In the genomic region with DNA sequence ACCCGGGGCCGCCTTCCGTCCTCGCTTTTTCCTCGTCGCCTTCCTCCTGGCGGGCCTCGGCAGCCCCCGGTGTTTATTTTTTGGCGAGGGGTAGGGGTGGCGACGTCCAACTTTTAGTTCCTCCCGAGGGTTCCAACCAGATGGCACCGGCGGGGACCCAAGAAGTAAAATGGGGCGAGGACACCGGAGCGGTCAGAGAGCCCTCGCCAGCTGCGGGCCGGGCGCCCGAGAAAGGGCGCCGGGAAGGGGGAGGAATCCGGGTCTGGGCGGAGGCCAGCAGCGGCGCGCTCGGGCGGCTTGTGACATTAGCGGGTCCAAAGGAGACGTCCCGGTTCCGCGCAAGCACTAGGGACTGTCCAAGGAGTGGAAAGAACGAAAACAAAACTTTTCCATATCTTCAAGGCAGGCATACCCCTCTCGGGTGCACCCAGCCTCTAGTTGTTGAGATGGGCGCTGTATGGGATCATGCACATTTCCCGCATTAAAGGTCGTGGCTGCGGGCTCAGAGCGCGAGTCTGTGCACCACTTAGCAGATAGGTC, we compare ENCODE assay signal across 8 cellular contexts. TPM values are rescaled to one million over a fixed set of nuclear protein-coding genes. Genes with fewer than 3 reads are reported as not detected.
A peak's percentile ranks its signal among the peaks of the same experiment; 100 is the strongest.
DNase-seq lines count a peak whose midpoint lies in the region; ATAC-seq, FAIRE-seq and TF ChIP-seq lines count a peak whose summit lies in the region.

No MANE protein-coding gene starts in this region.

- peak overlapping the region; percentile 80 to 98 for H3K9ac ChIP-seq in K562 (ENCODE audit: insufficient read depth in 1 of 2, low read depth in 2 of 2, low read length in 2 of 2)

- H3K36me3 ChIP-seq in Panc1 (ENCODE audit: control insufficient read depth, insufficient read depth, low read length) (peaks cover 5% of the 10 kb centered on the region; the same call in 1 of the 2 replicates), K562 (ENCODE audit: control insufficient read depth, insufficient read depth, low read length) (peaks cover 10% of the 10 kb centered on the region; the same call in 2 of the 3 replicates), hepatocyte (replicated peaks; ENCODE audit: insufficient read depth, low read depth) (no peaks in the 10 kb centered on the region)

- in situ Hi-C loops in Panc1 (cut with HindIII; ENCODE audit: low pct_unique_long_range_greater_than_20kb, low sequenced_read_pairs) = no loop called here
- in situ Hi-C loops in K562 (cut with MboI) = loop anchor here (10.0 kb wide), 1 partner anchor 115 kb away; no protein-coding TSS in a partner anchor

- no peak for TF ChIP-seq EP300 in K562 (IDR thresholded peaks at IDR 0.05; ENCODE audit: low read length)

- H3K27ac ChIP-seq in Panc1 (ENCODE audit: low read length) (peak overlapping the region; percentile 70), K562 (ENCODE audit: extremely low read depth, low read depth, low read length) (peak overlapping the region; percentile 85), hepatocyte (peak overlapping the region; percentile 99)

- FAIRE-seq in K562 (lab: Jason Lieb, UNC) = no peak

- TF ChIP-seq CTCF in Panc1 (IDR thresholded peaks at IDR 0.05) = no peak
- 0 out of 6 replicates have a peak, but pooled peaks of 1 of the 3 experiments have one; percentile 2 for TF ChIP-seq CTCF in K562 (IDR thresholded peaks at IDR 0.05 in 2 of 3, conservative IDR thresholded peaks at IDR 0.05 in 1 of 3; ENCODE audit: insufficient read depth in 2 of 3, low read depth in 1 of 3, low read length in 3 of 3)
- TF ChIP-seq CTCF in hepatocyte (IDR thresholded peaks at IDR 0.05; ENCODE audit: poor library complexity) = no peak

- peak overlapping the region; percentile 89 for H2AFZ ChIP-seq in K562 (ENCODE audit: low read depth, low read length)
- peak overlapping the region; percentile 89 for H2AFZ ChIP-seq in hepatocyte

- intact Hi-C loops in Panc1 (cut with micrococcal nuclease; ENCODE audit: unreplicated experiment) = loop anchor here (10.0 kb wide), 1 partner anchor 105 kb away; no protein-coding TSS in a partner anchor
- intact Hi-C loops in K562 (cut with micrococcal nuclease) = loop anchor here (5.0 to 10.0 kb wide), 2 partner anchors 72 to 425 kb away; no protein-coding TSS in a partner anchor
- intact Hi-C loops in posterior vena cava (cut with DNase I) = no loop called here

- H3K4me3 ChIP-seq in Panc1 (ENCODE audit: low read depth in 2 of 2, low read length in 2 of 2) (peak overlapping the region; percentile 65 to 69), K562 (peak overlapping the region; percentile 89), hepatocyte (peak overlapping the region; percentile 99)

- no peaks in the 10 kb centered on the region for H3K9me2 ChIP-seq in hepatocyte (replicated peaks; ENCODE audit: insufficient read depth)

- H3K9me3 ChIP-seq in Panc1 (ENCODE audit: control insufficient read depth, insufficient read depth, low read depth, low read length) = no peaks in the 10 kb centered on the region
- no peaks in the 10 kb centered on the region for H3K9me3 ChIP-seq in K562 (replicated peaks; ENCODE audit: control insufficient read depth, insufficient read depth, low read depth, low read length)
- no peaks in the 10 kb centered on the region for H3K9me3 ChIP-seq in hepatocyte (ENCODE audit: low read depth)

- DNase-seq in SHP77 (lab: John Stamatoyannopoulos, UW) = peak; percentile 21 to 45
- DNase-seq in SHP77 treated with DMSO at 0.1 percent for 48 hours (lab: John Stamatoyannopoulos, UW) = no peak
- DNase-seq in Panc1 (ENCODE audit: low read depth, low spot score) = no peak
- DNase-seq in K562 (ENCODE audit: extremely low read depth in 1 of 4, low spot score in 3 of 4) = peak; percentile 46 to 50 (median 48)
- peak; percentile 74 for DNase-seq in hepatocyte (ENCODE audit: low spot score)
- peak; percentile 90 for DNase-seq in posterior vena cava (ENCODE audit: low spot score)
- DNase-seq in RPMI8226 = no peak

- 2% methylated on average over 19 of the region's 45 CpGs for WGBS in K562 (ENCODE audit: insufficient coverage, low coverage, missing lambda C conversion rate)
- WGBS in hepatocyte (ENCODE audit: low lambda C conversion rate, missing lambda C conversion rate) = under 1% methylated on average over 41 of the region's 45 CpGs

- TF ChIP-seq RAD21 in K562 (CRISPR knock-in tag; conservative IDR thresholded peaks at IDR 0.05 in 1 of 2, IDR thresholded peaks at IDR 0.05 in 1 of 2) = no peak

- H3K9me1 ChIP-seq in K562 (ENCODE audit: control insufficient read depth, insufficient read depth, low read length) = no peaks in the 10 kb centered on the region

- ATAC-seq in HG02852 (IDR thresholded peaks at IDR 0.05; ENCODE audit: unreplicated experiment) = peak; percentile 31
- ATAC-seq in Panc1 = peak; percentile 52
- peak; percentile 59 for ATAC-seq in K562

- peak overlapping the region; percentile 84 for H3K4me2 ChIP-seq in K562 (ENCODE audit: insufficient read depth, low read length)
- peak overlapping the region; percentile 89 for H3K4me2 ChIP-seq in hepatocyte

- BruUV-seq in Panc1 (replicated peaks; lab: Mats Ljungman, UMichigan) = TSS peak; percentile 84
- BruUV-seq in K562 (replicated peaks; lab: Mats Ljungman, UMichigan) = TSS peak; percentile 80

- H3K79me2 ChIP-seq in K562 (ENCODE audit: control insufficient read depth, insufficient read depth, low read length) = peaks cover 14% of the 10 kb centered on the region; the same call in 2 of the 3 replicates
- H3K79me2 ChIP-seq in hepatocyte = peaks cover 57% of the 10 kb centered on the region

- POLR2A ChIA-PET in Panc1 (lab: Charles Lee) (no interaction called here), K562 (lab: Yijun Ruan, JAX) (no interaction called here)

- H3K4me1 ChIP-seq in Panc1 (ENCODE audit: control insufficient read depth, insufficient read depth, low read length) = peaks cover 7% of the 10 kb centered on the region
- H3K4me1 ChIP-seq in K562 (replicated peaks in 1 of 2; ENCODE audit: control insufficient read depth in 2 of 2, insufficient read depth in 2 of 2, low read length in 2 of 2) = peaks cover 12 to 21% of the 10 kb centered on the region in 2 experiments; a peak in 4 of 5 replicates
- peaks cover 51% of the 10 kb centered on the region for H3K4me1 ChIP-seq in hepatocyte (ENCODE audit: insufficient read depth)

- H3K27me3 ChIP-seq in Panc1 (ENCODE audit: control insufficient read depth, insufficient read depth, low read length) = no peaks in the 10 kb centered on the region
- H3K27me3 ChIP-seq in K562 (ENCODE audit: control insufficient read depth in 2 of 2, insufficient read depth in 2 of 2, low read length in 2 of 2) = no peaks in the 10 kb centered on the region
- no peaks in the 10 kb centered on the region for H3K27me3 ChIP-seq in hepatocyte

- no peak for TF ChIP-seq POLR2A in K562 (conservative IDR thresholded peaks at IDR 0.05)

- H4K20me1 ChIP-seq in K562 (replicated peaks; ENCODE audit: control insufficient read depth, insufficient read depth, low read length) (no peaks in the 10 kb centered on the region), hepatocyte (ENCODE audit: insufficient read depth, poor library complexity, severe bottlenecking) (no peaks in the 10 kb centered on the region)

- CTCF ChIA-PET in Panc1 (lab: Charles Lee) = no interaction called here
- CTCF ChIA-PET in K562 (lab: Yijun Ruan, JAX; ENCODE audit: low intra/inter-chr PET ratio) = no interaction called here

TF ChIP-seq in K562, 482 proteins besides CTCF, POLR2A, EP300 and RAD21 (continues in another document):
- TF ChIP-seq FOXJ3 (CRISPR knock-in tag; IDR thresholded peaks at IDR 0.05) (no peak), ZNF75A (CRISPR knock-in tag; IDR thresholded peaks at IDR 0.05) (no peak), ZNF143 (CRISPR knock-in tag; IDR thresholded peaks at IDR 0.05) (no peak), ZNF232 (CRISPR knock-in tag; IDR thresholded peaks at IDR 0.05) (no peak), STAT6 (CRISPR knock-in tag; IDR thresholded peaks at IDR 0.05) (no peak), MCM7 (IDR thresholded peaks at IDR 0.05) (no peak)

RNA-seq across cellular contexts. Expression of gene USP46, which starts 0.7 kb away (rescaled TPM):
- total RNA-seq in Panc1 (2021; ENCODE audit: unreplicated experiment) (15.5 TPM), K562 (2014; rRNA removed) (2.9 and 3.8 TPM in 2 replicates), K562 (2014; rRNA removed; fragmentation: Illumina TruSeq; extraction: Trizol) (11.2 and 11.7 TPM in 2 replicates), K562 (2015; rRNA removed; fragmentation: Illumina TruSeq; extraction: Trizol) (8.4 and 8.8 TPM in 2 replicates), K562 (2021) (11.2 and 11.7 TPM in 2 replicates), hepatocyte (34.0 and 36.3 TPM in 2 replicates), posterior vena cava (10 to 100 TPM; 17.1 to 18.3 TPM)
- 7.2 TPM for polyA plus RNA-seq in Panc1 (2012; ENCODE audit: insufficient read length)
- total RNA-seq in K562 (2011; cell fraction: chromatin; rRNA removed; ENCODE audit: low replicate concordance) = 16.2 and 23.2 TPM in 2 replicates
- total RNA-seq in K562 (2011; cell fraction: nucleolus; rRNA removed) = 6.6 and 7.3 TPM in 2 replicates
- 8.6 and 12.2 TPM in 2 replicates for total RNA-seq in K562 (2011; cell fraction: nucleoplasm; rRNA removed)
- polyA plus RNA-seq in K562 (2011; rRNA removed) (9.7 and 11.0 TPM in 2 replicates), K562 (2014; fragmentation: Illumina TruSeq; extraction: Trizol) (8.4 and 9.5 TPM in 2 replicates), K562 (2014; fragmentation: Nextera tagmentation; extraction: Ambion mirVana) (1 to 10 TPM; 3.0 to 3.4 TPM), K562 (2014; rRNA removed) (5.2 and 6.7 TPM in 2 replicates), hepatocyte (17.8 and 20.7 TPM in 2 replicates)
- 1.6 and 3.3 TPM in 2 replicates for polyA plus RNA-seq in K562 (2011; cell fraction: cytosol; rRNA removed)
- 10.6 and 13.6 TPM in 2 replicates for polyA plus RNA-seq in K562 (2011; cell fraction: nucleus; rRNA removed)
- 5.5 and 7.7 TPM in 2 replicates for polyA plus RNA-seq in K562 (2012)
- 28.1 and 31.0 TPM in 2 replicates for polyA minus RNA-seq in K562 (2011; rRNA and poly(A)+ RNA removed)
- 5.1 and 6.3 TPM in 2 replicates for polyA minus RNA-seq in K562 (2011; cell fraction: cytosol; rRNA and poly(A)+ RNA removed)
- 7.1 and 7.3 TPM in 2 replicates for polyA minus RNA-seq in K562 (2011; cell fraction: nucleus; rRNA and poly(A)+ RNA removed)

Comparison
In these comparisons a context has a peak if more than half of its experiments do, and no peak if none do; other contexts are left out.
1. DNase-seq: peak in SHP77 (2 of 2), K562 (4 of 4), hepatocyte (single experiment) and posterior vena cava (single experiment); none in SHP77 treated with DMSO at 0.1 percent for 48 hours (single experiment), Panc1 (single experiment) and RPMI8226 (single experiment).
2. intact Hi-C loops: an anchor here in Panc1 (10.0 kb wide) and K562 (5.0 to 10.0 kb wide); none called in posterior vena cava.
3. Peak in every context shown above with its lines, with median percentiles within 50 percentile points of each other: ATAC-seq, H3K27ac ChIP-seq and H3K4me3 ChIP-seq.